In the genomic region with DNA sequence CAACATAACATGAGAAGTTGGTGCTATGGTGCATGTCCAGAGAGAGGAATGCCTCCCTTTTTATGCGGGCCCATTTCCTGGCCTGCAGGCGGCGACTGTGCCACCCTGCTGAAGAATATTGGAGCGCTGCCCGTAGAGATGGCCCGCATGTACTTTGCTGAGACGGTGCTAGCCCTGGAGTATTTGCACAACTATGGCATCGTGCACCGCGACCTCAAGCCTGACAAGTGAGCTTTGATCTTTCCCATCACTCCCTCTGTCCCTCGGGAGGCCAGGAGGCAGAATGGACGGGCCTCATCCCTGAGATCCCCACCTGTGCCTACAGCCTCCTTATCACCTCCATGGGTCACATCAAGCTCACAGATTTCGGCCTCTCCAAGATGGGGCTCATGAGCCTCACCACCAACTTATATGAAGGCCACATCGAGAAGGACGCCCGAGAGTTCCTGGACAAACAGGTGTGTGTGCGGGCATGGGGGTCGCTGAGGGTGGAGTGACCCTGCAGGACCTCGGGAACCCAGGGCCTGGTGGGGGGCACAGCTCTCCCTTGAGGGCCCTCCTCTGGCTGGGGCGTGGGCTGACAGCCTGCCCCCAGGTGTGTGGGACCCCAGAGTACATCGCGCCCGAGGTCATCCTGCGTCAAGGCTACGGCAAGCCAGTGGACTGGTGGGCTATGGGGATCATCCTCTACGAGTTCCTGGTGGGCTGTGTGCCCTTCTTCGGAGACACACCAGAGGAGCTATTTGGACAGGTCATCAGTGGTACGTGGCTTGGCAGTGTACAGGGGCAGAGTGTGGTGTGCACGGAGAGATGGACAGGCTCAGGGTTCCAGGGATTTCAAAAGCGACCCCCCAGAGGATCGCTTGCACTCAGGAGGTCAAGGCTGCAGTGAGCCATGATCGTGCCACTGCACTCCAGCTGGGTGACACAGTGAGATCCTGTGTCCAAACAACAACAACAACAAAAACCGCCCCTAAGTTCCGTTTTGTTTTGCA, we compare ENCODE assay signal across 24 cellular contexts. TPM values are rescaled to one million over a fixed set of nuclear protein-coding genes. Genes with fewer than 3 reads are reported as not detected.
DNase-seq lines count a peak whose midpoint lies in the region; ATAC-seq and TF ChIP-seq lines count a peak whose summit lies in the region.
"Had no signal": no experiment of that assay in that cellular context is flagged by ENCODE, and none has a peak within 500 bp of the region (broad histone marks: within the 10 kb centered on the region; RNA-seq: fewer than 3 reads in every experiment).

No MANE protein-coding gene starts in this region.

- H2AK5ac ChIP-seq in neuronal stem cell (ENCODE audit: low read depth, low read length) = no peak overlapping the region

- POLR2A ChIA-PET in MCF 10A (lab: Yijun Ruan, JAX) = no interaction called here

- no TSS peak for BruUV-seq in MCF 10A (replicated peaks; lab: Mats Ljungman, UMichigan)

- no peak overlapping the region for H4K91ac ChIP-seq in neuronal stem cell (ENCODE audit: low read depth, low read length, poor library complexity)

- H3K4me3 Mint-ChIP-seq in glutamatergic neuron (ENCODE audit: unreplicated experiment) (no peak overlapping the region), MCF 10A (ENCODE audit: unreplicated experiment) (no peak overlapping the region)
- H3K4me3 Mint-ChIP-seq: activated CD8-positive, alpha-beta T cell treated with anti-CD3 and anti-CD28 coated beads for 36 hours; activated naive CD4-positive, alpha-beta T cell treated with anti-CD3 and anti-CD28 coated beads, Interleukin-2, amount 10 ng/mL, durations not matched to agents 7 days and 5 days; stimulated activated naive B cell treated with anti-CD40 and anti-IgM and Interleukin-4, amounts not matched to agents 10 μg/mL and 1 μg/mL and 100 μg/mL, for 72 hours had no signal

- H4K8ac ChIP-seq in neuronal stem cell (ENCODE audit: low read depth, low read length) = peak overlapping the region; percentile 52

- H2BK5ac ChIP-seq in neuronal stem cell (ENCODE audit: low read length) = peak overlapping the region; percentile 53

- H3K4me1 Mint-ChIP-seq in glutamatergic neuron (ENCODE audit: low read depth, unreplicated experiment) = peaks cover 7% of the 10 kb centered on the region
- no peaks in the 10 kb centered on the region for H3K4me1 Mint-ChIP-seq in MCF 10A (ENCODE audit: insufficient read depth, unreplicated experiment)

- H3K9ac ChIP-seq in MM.1S (ENCODE audit: low read length) = no peak overlapping the region
- H3K9ac ChIP-seq in neuronal stem cell (ENCODE audit: low read depth, low read length, poor library complexity) = no peak overlapping the region

- no CpG with 5 or more reads among the region's 34 CpGs for WGBS in neuronal stem cell (ENCODE audit: extremely low coverage in 2 of 2, insufficient read length in 2 of 2, insufficient replicate concordance in 1 of 2), 2 donors
- 87% methylated on average over 32 of the region's 34 CpGs for WGBS in prostate gland

- H4K20me1 ChIP-seq in MM.1S (ENCODE audit: insufficient read depth, low read length) = no peaks in the 10 kb centered on the region

- peak overlapping the region; percentile 17 for H3K23ac ChIP-seq in neuronal stem cell (ENCODE audit: low read depth, low read length, poor library complexity)

- peaks cover 4% of the 10 kb centered on the region for H3K79me1 ChIP-seq in neuronal stem cell (ENCODE audit: low read depth, low read length)

- H3K27ac Mint-ChIP-seq in glutamatergic neuron (ENCODE audit: unreplicated experiment) (peak overlapping the region; percentile 43), MCF 10A (ENCODE audit: low read depth, unreplicated experiment) (no peak overlapping the region)
- H3K27ac Mint-ChIP-seq: activated CD8-positive, alpha-beta T cell treated with anti-CD3 and anti-CD28 coated beads for 36 hours; activated naive CD4-positive, alpha-beta T cell treated with anti-CD3 and anti-CD28 coated beads, Interleukin-2, amount 10 ng/mL, durations not matched to agents 7 days and 5 days; stimulated activated naive B cell treated with anti-CD40 and anti-IgM and Interleukin-4, amounts not matched to agents 10 μg/mL and 1 μg/mL and 100 μg/mL, for 72 hours had no signal

- no peak overlapping the region for H2BK15ac ChIP-seq in neuronal stem cell (ENCODE audit: low read length)

- intact Hi-C loops in prostate gland (cut with DNase I) (no loop called here), MCF 10A (cut with micrococcal nuclease) (no loop called here)

- H3K4me3 ChIP-seq in MM.1S (ENCODE audit: low read length) = no peak overlapping the region
- H3K4me3 ChIP-seq in neuronal stem cell (ENCODE audit: low read length in 2 of 2) = no peak overlapping the region
- no peak overlapping the region for H3K4me3 ChIP-seq in prostate gland
- H3K4me3 ChIP-seq: MG63, thoracic aorta had no signal

- H3F3A ChIP-seq in MM.1S (ENCODE audit: insufficient read depth, low read length) = no peaks in the 10 kb centered on the region

- no peaks in the 10 kb centered on the region for H3K9me3 ChIP-seq in MM.1S (replicated peaks; ENCODE audit: insufficient read depth, low read length)
- peaks cover 0 to 2% of the 10 kb centered on the region in 2 donors for H3K9me3 ChIP-seq in neuronal stem cell (replicated peaks in 1 of 2; ENCODE audit: control insufficient read depth in 2 of 2, insufficient read depth in 1 of 2, low read depth in 1 of 2, low read length in 2 of 2)
- H3K9me3 ChIP-seq in prostate gland = no peaks in the 10 kb centered on the region
- H3K9me3 ChIP-seq: thoracic aorta had no signal

- no peak overlapping the region for H3K18ac ChIP-seq in neuronal stem cell (ENCODE audit: low read length)

- peak; percentile 41 for DNase-seq in COLO668 (lab: John Stamatoyannopoulos, UW; ENCODE audit: unreplicated experiment)
- no peak for DNase-seq in MM.1S
- DNase-seq in glutamatergic neuron = no peak
- no peak for DNase-seq in neuronal stem cell (ENCODE audit: low spot score)
- DNase-seq in prostate gland (ENCODE audit: low spot score) = no peak
- no peak for DNase-seq in MCF 10A (ENCODE audit: unreplicated experiment)
- DNase-seq: activated CD4-positive, CD25-positive, alpha-beta regulatory T cell; activated CD8-positive, alpha-beta T cell treated with anti-CD3 and anti-CD28 coated beads for 36 hours; activated naive CD4-positive, alpha-beta T cell treated with anti-CD3 and anti-CD28 coated beads, Interleukin-2, amount 10 ng/mL, durations not matched to agents 7 days and 5 days; activated T-cell treated with anti-CD3 and anti-CD28 coated beads, Interleukin-2, amount 50 U/mL, for 1 hour; CD8-positive, alpha-beta memory T cell; effector CD4-positive, alpha-beta T cell; hypothalamus; MG63; NCI-H2227 treated with DMSO at 0.1 percent for 48 hours; NCI-H774; stimulated activated CD4-positive, alpha-beta T cell treated with anti-CD3 and anti-CD28 coated beads, Interleukin-1b, Interleukin-23, amount 100 ng/mL, for 48 hours; stimulated activated naive B cell treated with anti-CD40 and anti-IgM and Interleukin-4, amounts not matched to agents 10 μg/mL and 1 μg/mL and 100 μg/mL, for 72 hours had no signal

- H3K79me2 ChIP-seq in MM.1S (ENCODE audit: low read length) = no peaks in the 10 kb centered on the region

- H2BK120ac ChIP-seq in neuronal stem cell (ENCODE audit: low read depth, low read length) = peak overlapping the region; percentile 87

- H3K27me3 ChIP-seq in MM.1S (replicated peaks; ENCODE audit: insufficient read depth, low read length) (peaks cover 38% of the 10 kb centered on the region), neuronal stem cell (ENCODE audit: control insufficient read depth in 3 of 3, insufficient read depth in 3 of 3, low read depth in 1 of 3, low read length in 3 of 3) (no peaks in the 10 kb centered on the region), prostate gland (replicated peaks; ENCODE audit: insufficient read depth) (no peaks in the 10 kb centered on the region)

- H3K36me3 Mint-ChIP-seq in glutamatergic neuron (ENCODE audit: unreplicated experiment) = no peaks in the 10 kb centered on the region
- no peaks in the 10 kb centered on the region for H3K36me3 Mint-ChIP-seq in MCF 10A (ENCODE audit: insufficient read depth, unreplicated experiment)
- H3K36me3 Mint-ChIP-seq: activated naive CD4-positive, alpha-beta T cell treated with anti-CD3 and anti-CD28 coated beads, Interleukin-2, amount 10 ng/mL, durations not matched to agents 7 days and 5 days; CD8-positive, alpha-beta memory T cell had no signal

- no peak overlapping the region for H3K27ac ChIP-seq in MM.1S (ENCODE audit: low read length)
- no peak overlapping the region for H3K27ac ChIP-seq in neuronal stem cell (replicated peaks; ENCODE audit: low read length)
- H3K27ac ChIP-seq in prostate gland = no peak overlapping the region
- H3K27ac ChIP-seq: thoracic aorta had no signal

- H3K4me2 ChIP-seq in MM.1S (ENCODE audit: low read depth, low read length) (no peak overlapping the region), neuronal stem cell (ENCODE audit: insufficient read depth, low read length, poor library complexity, severe bottlenecking) (no peak overlapping the region)

- no peak overlapping the region for H3K14ac ChIP-seq in neuronal stem cell (ENCODE audit: low read length)

- CTCF ChIA-PET in MCF 10A (lab: Yijun Ruan, JAX) = interaction anchor here (0.6 to 4.4 kb wide), 4 partner anchors 17 to 941 kb away, joined by 3 to 33 read pairs (median 10); no protein-coding TSS in a partner anchor

- no peak for TF ChIP-seq POLR2A in prostate gland (IDR thresholded peaks at IDR 0.05)

- no peak overlapping the region for H2BK12ac ChIP-seq in neuronal stem cell (ENCODE audit: low read length)

- ATAC-seq in activated CD4-positive, CD25-positive, alpha-beta regulatory T cell treated with anti-CD3 and anti-CD28 coated beads, Interleukin-2, amount 50 U/mL, for 24 hours = no peak
- ATAC-seq: activated CD8-positive, alpha-beta T cell treated with anti-CD3 and anti-CD28 coated beads for 36 hours; esophagus mucosa; stimulated activated naive B cell treated with anti-CD40 and anti-IgM and Interleukin-4, amounts not matched to agents 10 μg/mL and 1 μg/mL and 100 μg/mL, for 72 hours had no signal

- H3K4me1 ChIP-seq in MM.1S (ENCODE audit: low read length) (no peaks in the 10 kb centered on the region), neuronal stem cell (ENCODE audit: control insufficient read depth in 2 of 2, insufficient read depth in 1 of 2, low read depth in 1 of 2, low read length in 2 of 2) (peaks cover 0 to 6% of the 10 kb centered on the region in 2 donors), prostate gland (replicated peaks) (no peaks in the 10 kb centered on the region)

- no peak overlapping the region for H2AFZ ChIP-seq in MM.1S (ENCODE audit: low read length)
- H2AFZ ChIP-seq in neuronal stem cell (ENCODE audit: low read length) = no peak overlapping the region

- H3K4ac ChIP-seq in neuronal stem cell (ENCODE audit: low read length) = no peak overlapping the region

- H3K36me3 ChIP-seq in MM.1S (replicated peaks; ENCODE audit: insufficient read depth, low read length) (no peaks in the 10 kb centered on the region), neuronal stem cell (replicated peaks in 1 of 2; ENCODE audit: control insufficient read depth in 2 of 2, insufficient read depth in 2 of 2, low read length in 2 of 2) (peaks cover 14 to 15% of the 10 kb centered on the region in 2 donors), prostate gland (no peaks in the 10 kb centered on the region)
- H3K36me3 ChIP-seq: MG63, thoracic aorta had no signal

- H3K9me2 ChIP-seq in MM.1S (replicated peaks; ENCODE audit: insufficient read depth, low read length) = no peaks in the 10 kb centered on the region

- H3K27me3 Mint-ChIP-seq in glutamatergic neuron (ENCODE audit: unreplicated experiment) = peaks cover 9% of the 10 kb centered on the region
- no peaks in the 10 kb centered on the region for H3K27me3 Mint-ChIP-seq in MCF 10A (ENCODE audit: insufficient read depth, unreplicated experiment)
- H3K27me3 Mint-ChIP-seq: activated CD8-positive, alpha-beta T cell treated with anti-CD3 and anti-CD28 coated beads for 36 hours had no signal

- TF ChIP-seq CTCF in MM.1S (IDR thresholded peaks at IDR 0.05; ENCODE audit: low read length) (peak; percentile 47), glutamatergic neuron (IDR thresholded peaks at IDR 0.05; ENCODE audit: partially characterized antibody, unreplicated experiment) (no peak), prostate gland (IDR thresholded peaks at IDR 0.05) (no peak), MCF 10A (IDR thresholded peaks at IDR 0.05; ENCODE audit: unreplicated experiment) (no peak)

- H3K9me3 Mint-ChIP-seq in glutamatergic neuron (ENCODE audit: unreplicated experiment) (peaks cover 7% of the 10 kb centered on the region), MCF 10A (ENCODE audit: unreplicated experiment) (no peaks in the 10 kb centered on the region)
- H3K9me3 Mint-ChIP-seq: activated CD8-positive, alpha-beta T cell treated with anti-CD3 and anti-CD28 coated beads for 36 hours; activated naive CD4-positive, alpha-beta T cell treated with anti-CD3 and anti-CD28 coated beads, Interleukin-2, amount 10 ng/mL, durations not matched to agents 7 days and 5 days; CD8-positive, alpha-beta memory T cell; stimulated activated naive B cell treated with anti-CD40 and anti-IgM and Interleukin-4, amounts not matched to agents 10 μg/mL and 1 μg/mL and 100 μg/mL, for 72 hours had no signal

RNA-seq across cellular contexts. Expression of a gene that starts 16.2 kb away (rescaled TPM):
- total RNA-seq in glutamatergic neuron (ENCODE audit: unreplicated experiment) (7.9 TPM), prostate gland (10 to 100 TPM; 41.4 to 63.9 TPM), MCF 10A (2022) (26.7 and 28.7 TPM in 2 replicates)
- 20.1 TPM for polyA plus RNA-seq in neuronal stem cell (2013, experiment 1 of 2)
- polyA plus RNA-seq in neuronal stem cell (2013, experiment 2 of 2) = 20.1 TPM

RNA-seq across cellular contexts. Expression of a gene that starts 22.0 kb away (rescaled TPM):
- total RNA-seq in glutamatergic neuron (ENCODE audit: unreplicated experiment) (not detected), prostate gland (not detected), MCF 10A (2022) (not detected in 2 replicates)
- polyA plus RNA-seq in neuronal stem cell (2013, experiment 1 of 2) = 0.13 TPM
- 0.10 TPM for polyA plus RNA-seq in neuronal stem cell (2013, experiment 2 of 2)
- total RNA-seq: chondrocyte, esophagus mucosa, thoracic aorta had no signal
- polyA plus RNA-seq: CD8-positive, alpha-beta memory T cell; keratinocyte had no signal

RNA-seq across cellular contexts. Expression of a gene that starts 25.9 kb away (rescaled TPM):
- total RNA-seq in glutamatergic neuron (ENCODE audit: unreplicated experiment) (34.2 TPM), prostate gland (10 to 100 TPM; 66.4 to 81.7 TPM), MCF 10A (2022) (22.9 and 38.0 TPM in 2 replicates)
- 15.1 TPM for polyA plus RNA-seq in neuronal stem cell (2013, experiment 1 of 2)
- 15.7 TPM for polyA plus RNA-seq in neuronal stem cell (2013, experiment 2 of 2)

RNA-seq across cellular contexts. Expression of a gene that starts 26.7 kb away (rescaled TPM):
- total RNA-seq in glutamatergic neuron (ENCODE audit: unreplicated experiment) (230 TPM), prostate gland (1 to 10 TPM; 1.3 to 2.4 TPM), MCF 10A (2022) (1.0 and 1.6 TPM in 2 replicates)
- 11.7 TPM for polyA plus RNA-seq in neuronal stem cell (2013, experiment 1 of 2)
- polyA plus RNA-seq in neuronal stem cell (2013, experiment 2 of 2) = 10.6 TPM
- total RNA-seq: esophagus mucosa, thoracic aorta had no signal

RNA-seq across cellular contexts. Expression of a gene that starts 30.6 kb away (rescaled TPM):
- 4.8 TPM for total RNA-seq in glutamatergic neuron (ENCODE audit: unreplicated experiment)
- polyA plus RNA-seq in neuronal stem cell (2013, experiment 1 of 2) = 0.24 TPM
- 0.19 TPM for polyA plus RNA-seq in neuronal stem cell (2013, experiment 2 of 2)
- 1 to 10 TPM in 1 of 2 donors, not detected in 1; 1.1 TPM for total RNA-seq in prostate gland
- total RNA-seq in MCF 10A (2022) = not detected in 2 replicates
- total RNA-seq: activated CD8-positive, alpha-beta T cell treated with anti-CD3 and anti-CD28 coated beads for 36 hours; CD8-positive, alpha-beta memory T cell; chondrocyte; esophagus mucosa; posterior vena cava; thoracic aorta had no signal
- polyA plus RNA-seq: CD8-positive, alpha-beta memory T cell; keratinocyte had no signal
